ENCODE assay signal across 8 cellular contexts in the genomic region with DNA sequence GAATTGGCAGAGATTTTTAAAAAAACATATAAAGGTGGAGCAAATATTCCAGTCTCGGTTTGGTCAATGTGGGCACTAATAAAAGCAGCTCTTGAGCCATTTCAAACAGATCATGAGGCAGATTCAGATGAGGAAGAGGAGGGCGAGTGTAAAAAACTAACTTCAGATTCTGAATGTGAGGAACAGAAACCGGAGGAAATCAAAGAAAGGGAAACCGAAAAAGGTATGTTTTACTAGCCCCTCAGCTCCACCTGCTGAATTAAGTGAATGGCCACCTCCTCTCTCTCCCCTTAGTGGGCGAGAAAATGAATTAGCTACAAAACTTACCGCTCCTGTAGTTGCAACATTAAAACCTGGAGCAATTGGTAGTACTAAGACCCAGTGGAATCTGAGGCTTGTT. TPM values are rescaled to one million over a fixed set of nuclear protein-coding genes. Genes with fewer than 3 reads are reported as not detected.
A peak's percentile ranks its signal among the peaks of the same experiment; 100 is the strongest.
DNase-seq lines count a peak whose midpoint lies in the region; ATAC-seq, FAIRE-seq and TF ChIP-seq lines count a peak whose summit lies in the region.
"Not testable (repeated sequence)": the region's sequence is repeated elsewhere in the genome, so short reads cannot be mapped to it uniquely, and the experiment has no call there.

No MANE protein-coding gene starts in this region.

- ATAC-seq in GM18907 (IDR thresholded peaks at IDR 0.05; ENCODE audit: unreplicated experiment) (peak; percentile 37), HG02642 (IDR thresholded peaks at IDR 0.05; ENCODE audit: poor library complexity, unreplicated experiment) (peak; percentile 40)

- H3K27ac Mint-ChIP-seq in astrocyte (ENCODE audit: unreplicated experiment), result peak overlapping the region; percentile 99

- TF ChIP-seq CTCF in DOHH2 (IDR thresholded peaks at IDR 0.05; ENCODE audit: low read depth, low read length, poor library complexity, severe bottlenecking); astrocyte (IDR thresholded peaks at IDR 0.05; ENCODE audit: insufficient read depth, low read depth, low read length); prostate gland (IDR thresholded peaks at IDR 0.05): not testable (repeated sequence)

- peaks cover 52% of the 10 kb centered on the region for H3K4me1 Mint-ChIP-seq in astrocyte (ENCODE audit: low read depth, unreplicated experiment)

- not testable (repeated sequence) for H3K4me3 Mint-ChIP-seq in astrocyte (ENCODE audit: unreplicated experiment)

- H3K4me2 ChIP-seq in DOHH2 (ENCODE audit: low read length) (peak overlapping the region; percentile 60), Karpas-422 (ENCODE audit: low read depth, low read length, poor library complexity, severe bottlenecking) (peak overlapping the region; percentile 15), astrocyte (ENCODE audit: low read length) (peak overlapping the region; percentile 61)

- not testable (repeated sequence) for H3K9me3 Mint-ChIP-seq in astrocyte (ENCODE audit: unreplicated experiment)

- not testable (repeated sequence) for H3K9me3 ChIP-seq in DOHH2 (ENCODE audit: control insufficient read depth, insufficient read depth, low read length); Karpas-422 (ENCODE audit: low read length); SJSA1 (replicated peaks); astrocyte (ENCODE audit: insufficient read depth, low read depth, low read length); iPS-20b (ENCODE audit: insufficient read depth, low read depth, low read length); prostate gland

- intact Hi-C loops in prostate gland (cut with DNase I), result not testable (repeated sequence)

- DNase-seq in Karpas-422; SJSA1 (ENCODE audit: low read depth in 1 of 2, low spot score in 2 of 2); astrocyte (ENCODE audit: low read depth); prostate gland (ENCODE audit: low spot score): not testable (repeated sequence)

- H3K4me3 ChIP-seq in DOHH2 (ENCODE audit: low read length), result peak overlapping the region; percentile 40
- not testable (repeated sequence) for H3K4me3 ChIP-seq in Karpas-422 (ENCODE audit: low read length); SJSA1; astrocyte (ENCODE audit: insufficient read depth, low read depth, low read length)
- H3K4me3 ChIP-seq in iPS-20b (ENCODE audit: low read length), result peak overlapping the region; percentile 30; the same call in 1 of the 2 replicates
- H3K4me3 ChIP-seq in prostate gland, result peak overlapping the region in 1 of 2 donors; percentile 6

- not testable (repeated sequence) for H3K27ac ChIP-seq in DOHH2 (ENCODE audit: low read depth, low read length); Karpas-422 (ENCODE audit: low read length); iPS-20b (ENCODE audit: low read length)
- H3K27ac ChIP-seq in SJSA1, result peak overlapping the region; percentile 97
- peak overlapping the region; percentile 75 for H3K27ac ChIP-seq in astrocyte (ENCODE audit: low read depth, low read length)
- peak overlapping the region; percentile 51 to 59 for H3K27ac ChIP-seq in prostate gland

- H3K79me2 ChIP-seq in DOHH2 (ENCODE audit: control insufficient read depth, low read length); Karpas-422 (ENCODE audit: low read length); astrocyte (ENCODE audit: insufficient read depth, low read length): not testable (repeated sequence)

- peaks cover 14% of the 10 kb centered on the region for H3K27me3 ChIP-seq in DOHH2 (ENCODE audit: control insufficient read depth, low read length)
- not testable (repeated sequence) for H3K27me3 ChIP-seq in Karpas-422 (ENCODE audit: low read length); SJSA1 (replicated peaks); astrocyte (ENCODE audit: insufficient read depth, low read length); iPS-20b (ENCODE audit: insufficient read depth, low read length); prostate gland (replicated peaks; ENCODE audit: insufficient read depth)

- H3K9ac ChIP-seq in Karpas-422 (ENCODE audit: low read length), result not testable (repeated sequence)
- peak overlapping the region; percentile 23 for H3K9ac ChIP-seq in astrocyte (ENCODE audit: low read length)
- 0 out of 2 replicates have a peak overlapping the region, but pooled peaks have one; percentile 16 for H3K9ac ChIP-seq in iPS-20b (ENCODE audit: low read depth, low read length)

- TF ChIP-seq POLR2A in prostate gland (IDR thresholded peaks at IDR 0.05), result not testable (repeated sequence)

- H3K27me3 Mint-ChIP-seq in astrocyte (ENCODE audit: low read depth, unreplicated experiment), result not testable (repeated sequence)

- H3K4me1 ChIP-seq in DOHH2 (ENCODE audit: control insufficient read depth, low read length), result peaks cover 16% of the 10 kb centered on the region
- H3K4me1 ChIP-seq in Karpas-422 (ENCODE audit: low read length); prostate gland (replicated peaks): not testable (repeated sequence)
- peaks cover 58% of the 10 kb centered on the region for H3K4me1 ChIP-seq in SJSA1 (replicated peaks)
- peaks cover 20% of the 10 kb centered on the region for H3K4me1 ChIP-seq in astrocyte (ENCODE audit: insufficient read depth, low read length)
- peaks cover 50% of the 10 kb centered on the region for H3K4me1 ChIP-seq in iPS-20b (ENCODE audit: insufficient read depth, low read length)

- not testable (repeated sequence) for H2AFZ ChIP-seq in Karpas-422 (ENCODE audit: low read length); astrocyte (ENCODE audit: low read depth, low read length)

- WGBS in prostate gland, result 40% methylated on average over 6 of the region's 6 CpGs

- H3K36me3 ChIP-seq in DOHH2 (ENCODE audit: control insufficient read depth, low read length); Karpas-422 (ENCODE audit: insufficient read depth, low read length); SJSA1; astrocyte (ENCODE audit: insufficient read depth, low read length); iPS-20b (ENCODE audit: insufficient read depth, low read depth, low read length); prostate gland: not testable (repeated sequence)

- not testable (repeated sequence) for H3K36me3 Mint-ChIP-seq in astrocyte (ENCODE audit: low read depth, unreplicated experiment)

- H4K20me1 ChIP-seq in DOHH2 (ENCODE audit: control insufficient read depth, insufficient read depth, low read depth, low read length); Karpas-422 (ENCODE audit: insufficient read depth, low read depth, low read length); astrocyte (ENCODE audit: insufficient read depth, low read length): not testable (repeated sequence)

- H3F3A ChIP-seq in DOHH2 (ENCODE audit: control insufficient read depth, insufficient read depth), result not testable (repeated sequence)

- not testable (repeated sequence) for H3K9me2 ChIP-seq in DOHH2 (replicated peaks; ENCODE audit: control insufficient read depth, low read length); Karpas-422 (replicated peaks; ENCODE audit: insufficient read depth, low read length)

- FAIRE-seq in astrocyte (lab: Jason Lieb, UNC), result not testable (repeated sequence)

RNA-seq across cellular contexts. Expression of gene SC5D, which starts 55.3 kb away (rescaled TPM):
- total RNA-seq in Karpas-422 (2014; rRNA removed; shearing (Covaris generic); ENCODE audit: low replicate concordance), result 9.2 and 27.2 TPM in 2 replicates
- 17.7 and 22.0 TPM in 2 replicates for total RNA-seq in SJSA1 (2014; rRNA removed; shearing (Covaris generic))
- total RNA-seq in astrocyte, result 68.3 and 81.8 TPM in 2 replicates
- total RNA-seq in prostate gland, result 10 to 100 TPM; 61.6 to 86.6 TPM
